ENCODE assay signal across 32 cellular contexts in genomic region chr3:178486903-178487302, GRCh38. TPM values are rescaled to one million over a fixed set of nuclear protein-coding genes. Genes with fewer than 3 reads are reported as not detected.
"Had no signal": no experiment of that assay in that cellular context is flagged by ENCODE, and none has a peak within 500 bp of the region (broad histone marks: within the 10 kb centered on the region; RNA-seq: fewer than 3 reads in every experiment).

No MANE protein-coding gene starts in this region.

- H3K27ac Mint-ChIP-seq: activated CD4-positive, alpha-beta memory T cell treated with anti-CD3 and anti-CD28 coated beads, Interleukin-2, amount 10 ng/mL, durations not matched to agents 7 days and 5 days; activated CD4-positive, alpha-beta T cell treated with anti-CD3 and anti-CD28 coated beads, Interleukin-2, amount 10 ng/mL, durations not matched to agents 7 days and 5 days; activated naive CD8-positive, alpha-beta T cell; activated T-helper 17 cell treated with anti-CD3 and anti-CD28 coated beads, Interleukin-2, amount 50 U/mL, for 72 hours; dendritic cell treated with granulocyte-macrophage colony-stimulating factor and Interleukin-4, amounts not matched to agents 40 ng/mL and 50 ng/mL, for 4 days; endodermal cell; T-helper 17 cell; T-helper 2 cell treated with Interferon-gamma antibody and Interleukin-4, amounts not matched to agents 5 μg/mL and 100 μg/mL, for 36 hours had no signal

- H3K9me3 Mint-ChIP-seq: activated CD4-positive, alpha-beta memory T cell treated with anti-CD3 and anti-CD28 coated beads, Interleukin-2, amount 10 ng/mL, durations not matched to agents 7 days and 5 days; activated CD4-positive, alpha-beta T cell treated with anti-CD3 and anti-CD28 coated beads, Interleukin-2, amount 10 ng/mL, durations not matched to agents 7 days and 5 days; activated T-cell treated with anti-CD3 and anti-CD28 coated beads, Interleukin-2, amount 50 U/mL, for 4 hours; activated T-helper 17 cell treated with anti-CD3 and anti-CD28 coated beads, Interleukin-2, amount 50 U/mL, for 72 hours; central memory CD8-positive, alpha-beta T cell; endodermal cell; T-helper 2 cell treated with Interferon-gamma antibody and Interleukin-4, amounts not matched to agents 5 μg/mL and 100 μg/mL, for 36 hours had no signal

- DNase-seq: activated CD4-positive, alpha-beta memory T cell treated with anti-CD3 and anti-CD28 coated beads, Interleukin-2, amount 10 ng/mL, durations not matched to agents 7 days and 5 days; activated CD4-positive, alpha-beta T cell treated with anti-CD3 and anti-CD28 coated beads for 1 hour; activated CD4-positive, alpha-beta T cell treated with anti-CD3 and anti-CD28 coated beads for 4 hours; activated CD4-positive, alpha-beta T cell treated with anti-CD3 and anti-CD28 coated beads, Interleukin-2, amount 10 ng/mL, durations not matched to agents 7 days and 5 days; activated CD4-positive, alpha-beta T cell treated with anti-CD3 and anti-CD28 coated beads, Interleukin-2, amount 50 U/mL, for 4 hours; activated CD8-positive, alpha-beta memory T cell treated with anti-CD3 and anti-CD28 coated beads for 24 hours; activated effector memory CD4-positive, alpha-beta T cell treated with Interleukin-2 at 50 U/mL for 16 hours; activated gamma-delta T cell treated with Interleukin-2 at 50 U/mL for 16 hours; activated naive CD4-positive, alpha-beta T cell treated with anti-CD3 and anti-CD28 coated beads, Interleukin-2, amount 50 U/mL, for 16 hours; activated naive CD4-positive, alpha-beta T cell treated with Interleukin-2 at 50 U/mL for 16 hours; activated T-cell treated with anti-CD3 and anti-CD28 coated beads, Interleukin-2, amount 50 U/mL, for 4 hours; amniotic stem cell; anterior cingulate cortex; brain microvascular endothelial cell; dorsolateral prefrontal cortex; effector memory CD4-positive, alpha-beta T cell; endodermal cell; foreskin fibroblast; glutamatergic neuron; T-helper 1 cell; T-helper 17 cell; T1000 had no signal

- H3K27me3 Mint-ChIP-seq: activated CD4-positive, alpha-beta memory T cell treated with anti-CD3 and anti-CD28 coated beads, Interleukin-2, amount 10 ng/mL, durations not matched to agents 7 days and 5 days; activated CD4-positive, alpha-beta T cell treated with anti-CD3 and anti-CD28 coated beads, Interleukin-2, amount 10 ng/mL, durations not matched to agents 7 days and 5 days; dendritic cell treated with granulocyte-macrophage colony-stimulating factor and Interleukin-4, amounts not matched to agents 40 ng/mL and 50 ng/mL, for 4 days had no signal

- ATAC-seq: activated T-cell treated with anti-CD3 and anti-CD28 coated beads, Interleukin-2, amount 50 U/mL, for 4 hours; activated T-helper 17 cell treated with anti-CD3 and anti-CD28 coated beads, Interleukin-2, amount 50 U/mL, for 72 hours; esophagus mucosa; T-helper 17 cell had no signal

- H3K36me3 Mint-ChIP-seq: activated naive CD8-positive, alpha-beta T cell had no signal

- H3K27ac ChIP-seq: brain microvascular endothelial cell, coronary artery, dorsolateral prefrontal cortex had no signal

- H3K4me3 Mint-ChIP-seq: activated CD4-positive, alpha-beta memory T cell treated with anti-CD3 and anti-CD28 coated beads, Interleukin-2, amount 10 ng/mL, durations not matched to agents 7 days and 5 days; activated CD4-positive, alpha-beta T cell treated with anti-CD3 and anti-CD28 coated beads, Interleukin-2, amount 10 ng/mL, durations not matched to agents 7 days and 5 days; activated naive CD8-positive, alpha-beta T cell; activated T-cell treated with anti-CD3 and anti-CD28 coated beads, Interleukin-2, amount 50 U/mL, for 4 hours; activated T-helper 17 cell treated with anti-CD3 and anti-CD28 coated beads, Interleukin-2, amount 50 U/mL, for 72 hours; central memory CD8-positive, alpha-beta T cell; dendritic cell treated with granulocyte-macrophage colony-stimulating factor and Interleukin-4, amounts not matched to agents 40 ng/mL and 50 ng/mL, for 4 days; endodermal cell; T-helper 17 cell; T-helper 2 cell treated with Interferon-gamma antibody and Interleukin-4, amounts not matched to agents 5 μg/mL and 100 μg/mL, for 36 hours had no signal

- H3K36me3 ChIP-seq: brain microvascular endothelial cell had no signal

- H3K4me1 Mint-ChIP-seq: activated CD4-positive, alpha-beta memory T cell treated with anti-CD3 and anti-CD28 coated beads, Interleukin-2, amount 10 ng/mL, durations not matched to agents 7 days and 5 days; activated CD4-positive, alpha-beta T cell treated with anti-CD3 and anti-CD28 coated beads, Interleukin-2, amount 10 ng/mL, durations not matched to agents 7 days and 5 days; activated T-helper 17 cell treated with anti-CD3 and anti-CD28 coated beads, Interleukin-2, amount 50 U/mL, for 72 hours; central memory CD8-positive, alpha-beta T cell; T-helper 17 cell had no signal

- H3K27me3 ChIP-seq: brain microvascular endothelial cell had no signal

- H3K4me3 ChIP-seq: coronary artery, dorsolateral prefrontal cortex had no signal

RNA-seq across cellular contexts. Expression of gene KCNMB2, which starts 49.3 kb away (rescaled TPM):
- total RNA-seq: activated CD4-positive, alpha-beta memory T cell treated with anti-CD3 and anti-CD28 coated beads, Interleukin-2, amount 10 ng/mL, durations not matched to agents 7 days and 5 days; activated CD4-positive, alpha-beta T cell treated with anti-CD3 and anti-CD28 coated beads, Interleukin-2, amount 10 ng/mL, durations not matched to agents 7 days and 5 days; activated T-cell treated with anti-CD3 and anti-CD28 coated beads, Interleukin-2, amount 50 U/mL, for 4 hours; activated T-helper 17 cell treated with anti-CD3 and anti-CD28 coated beads, Interleukin-2, amount 50 U/mL, for 72 hours; astrocyte; bronchial epithelial cell; endodermal cell; epithelial cell of proximal tubule; esophagus mucosa; T-helper 17 cell had no signal
